ENCODE assay signal across 21 cellular contexts in the genomic region with DNA sequence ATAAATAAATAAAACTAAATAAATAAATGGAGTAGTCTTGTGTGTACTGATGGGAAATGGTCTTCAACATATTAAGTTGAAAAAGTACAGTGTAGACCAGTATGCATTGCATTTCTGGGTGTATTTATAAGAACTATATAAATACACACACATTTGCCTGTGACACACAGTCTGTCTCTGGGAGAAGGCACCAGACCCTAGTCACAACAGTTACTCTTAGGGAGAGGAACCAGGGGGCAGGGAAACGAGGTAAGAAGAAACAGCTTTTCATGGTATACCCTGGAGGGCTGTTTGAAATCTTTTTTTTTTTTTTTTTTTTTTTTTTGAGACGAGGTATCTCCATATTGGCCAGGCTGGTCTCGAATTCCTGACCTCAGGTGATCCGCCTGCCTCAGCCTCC. TPM values are rescaled to one million over a fixed set of nuclear protein-coding genes. Genes with fewer than 3 reads are reported as not detected.
DNase-seq lines count a peak whose midpoint lies in the region; ATAC-seq and TF ChIP-seq lines count a peak whose summit lies in the region.
"Had no signal": no experiment of that assay in that cellular context is flagged by ENCODE, and none has a peak within 500 bp of the region (broad histone marks: within the 10 kb centered on the region; RNA-seq: fewer than 3 reads in every experiment).

No MANE protein-coding gene starts in this region.

- H3K27me3 ChIP-seq in BLaER1, result no peaks in the 10 kb centered on the region
- H3K27me3 ChIP-seq in CD8-positive, alpha-beta memory T cell (ENCODE audit: insufficient read depth, low read length, poor library complexity, severe bottlenecking), result no peaks in the 10 kb centered on the region
- no peaks in the 10 kb centered on the region for H3K27me3 ChIP-seq in OCI-LY1 (ENCODE audit: insufficient read depth, low read length)
- no peaks in the 10 kb centered on the region for H3K27me3 ChIP-seq in MG63

- H3K4me1 Mint-ChIP-seq in CD8-positive, alpha-beta memory T cell, result peaks cover 23 to 35% (median 30%) of the 10 kb centered on the region in 3 donors
- peaks cover 31% of the 10 kb centered on the region for H3K4me1 Mint-ChIP-seq in T-helper 17 cell
- H3K4me1 Mint-ChIP-seq in type B pancreatic cell (ENCODE audit: unreplicated experiment), result peaks cover 17% of the 10 kb centered on the region

- peak overlapping the region; percentile 94 for H3K27ac ChIP-seq in BLaER1
- H3K27ac ChIP-seq in CD8-positive, alpha-beta memory T cell (ENCODE audit: low read depth, low read length), result no peak overlapping the region
- H3K27ac ChIP-seq in OCI-LY1 (ENCODE audit: low read depth, low read length, poor library complexity, severe bottlenecking), result peak overlapping the region; percentile 98

- H3K4me3 Mint-ChIP-seq in CD8-positive, alpha-beta memory T cell, result no peak overlapping the region
- no peak overlapping the region for H3K4me3 Mint-ChIP-seq in T-helper 17 cell
- no peak overlapping the region for H3K4me3 Mint-ChIP-seq in type B pancreatic cell
- H3K4me3 Mint-ChIP-seq: CD14-positive monocyte, HFFc6 had no signal

- no peak for TF ChIP-seq CTCF in OCI-LY1 (IDR thresholded peaks at IDR 0.05; ENCODE audit: low read length)
- TF ChIP-seq CTCF in type B pancreatic cell (conservative IDR thresholded peaks at IDR 0.05), result no peak

- H2AFZ ChIP-seq in OCI-LY1 (ENCODE audit: low read length), result no peak overlapping the region

- H3K36me3 ChIP-seq in BLaER1, result no peaks in the 10 kb centered on the region
- no peaks in the 10 kb centered on the region for H3K36me3 ChIP-seq in CD8-positive, alpha-beta memory T cell (ENCODE audit: insufficient read depth, low read length)
- peaks cover 9% of the 10 kb centered on the region; the same call in 1 of the 2 replicates for H3K36me3 ChIP-seq in OCI-LY1 (ENCODE audit: insufficient read depth, low read length)
- H3K36me3 ChIP-seq in MG63, result no peaks in the 10 kb centered on the region

- H3K9me2 ChIP-seq in OCI-LY1 (ENCODE audit: low read depth, low read length), result no peaks in the 10 kb centered on the region

- H4K20me1 ChIP-seq in BLaER1 (peaks cover 14% of the 10 kb centered on the region), OCI-LY1 (ENCODE audit: insufficient read depth, low read length) (no peaks in the 10 kb centered on the region)

- peaks cover 8% of the 10 kb centered on the region; the same call in 1 of the 2 replicates for H3F3A ChIP-seq in OCI-LY1 (ENCODE audit: insufficient read depth, low read length)

- H3K36me3 Mint-ChIP-seq in CD8-positive, alpha-beta memory T cell, result peaks cover 0 to 3% (median 0%) of the 10 kb centered on the region in 3 donors
- H3K36me3 Mint-ChIP-seq in T-helper 17 cell (ENCODE audit: low read depth) (no peaks in the 10 kb centered on the region), type B pancreatic cell (no peaks in the 10 kb centered on the region)
- H3K36me3 Mint-ChIP-seq: CD14-positive monocyte had no signal

- H3K4me2 ChIP-seq in BLaER1 (peak overlapping the region; percentile 94), OCI-LY1 (ENCODE audit: low read length) (no peak overlapping the region)

- CTCF ChIA-PET in CD8-positive, alpha-beta memory T cell (lab: Charles Lee), result interaction anchor here (3.3 to 5.8 kb wide), 2 partner anchors 9 to 16 kb away, joined by 14 to 31 read pairs; no protein-coding TSS in a partner anchor

- POLR2A ChIA-PET in CD8-positive, alpha-beta memory T cell (lab: Charles Lee), result interaction anchor here (0.6 kb wide), 2 partner anchors 25 to 626 kb away, joined by 4 to 8 read pairs; no protein-coding TSS in a partner anchor

- H3K9me3 Mint-ChIP-seq in CD8-positive, alpha-beta memory T cell, result no peaks in the 10 kb centered on the region
- H3K9me3 Mint-ChIP-seq in type B pancreatic cell, result no peaks in the 10 kb centered on the region
- H3K9me3 Mint-ChIP-seq: CD14-positive monocyte, HFFc6 had no signal

- H3K27me3 Mint-ChIP-seq in CD8-positive, alpha-beta memory T cell, result peaks cover 0 to 1% of the 10 kb centered on the region in 2 donors
- no peaks in the 10 kb centered on the region for H3K27me3 Mint-ChIP-seq in T-helper 17 cell
- H3K27me3 Mint-ChIP-seq in type B pancreatic cell, result no peaks in the 10 kb centered on the region

- H3K4me1 ChIP-seq in BLaER1 (peaks cover 90% of the 10 kb centered on the region), OCI-LY1 (ENCODE audit: insufficient read depth, low read length, severe bottlenecking) (peaks cover 76% of the 10 kb centered on the region)
- peaks cover 31% of the 10 kb centered on the region for H3K4me1 ChIP-seq in CD8-positive, alpha-beta memory T cell (ENCODE audit: insufficient read depth, low read length)

- H3K27ac Mint-ChIP-seq in CD8-positive, alpha-beta memory T cell, result peak overlapping the region in 5 of 8 donors; percentile 46 to 84 (median 69)
- H3K27ac Mint-ChIP-seq in T-helper 17 cell (peak overlapping the region; percentile 93), type B pancreatic cell (no peak overlapping the region)
- H3K27ac Mint-ChIP-seq: CD14-positive monocyte, HFFc6 had no signal

- no peak overlapping the region for H3K9ac ChIP-seq in BLaER1
- no peak overlapping the region for H3K9ac ChIP-seq in OCI-LY1 (ENCODE audit: low read length)

- DNase-seq in CD8-positive, alpha-beta memory T cell, result no peak
- DNase-seq in T-helper 17 cell, result no peak
- DNase-seq in NCI-H226, result no peak
- DNase-seq in type B pancreatic cell (ENCODE audit: extremely low spot score, unreplicated experiment), result no peak
- no peak for DNase-seq in MG63
- DNase-seq: Caco-2, DMS153, DMS79 treated with DMSO at 0.1 percent for 48 hours, EL, GOT3, H7, HFFc6, KG1 had no signal

- ATAC-seq in T-helper 17 cell (no peak), HG02610 (IDR thresholded peaks at IDR 0.05; ENCODE audit: unreplicated experiment) (no peak)
- ATAC-seq: GM12878, HCT116, HepG2 had no signal

- peaks cover 22% of the 10 kb centered on the region for H3K79me2 ChIP-seq in OCI-LY1 (ENCODE audit: insufficient read depth, low read length)

- no peak overlapping the region for H3K4me3 ChIP-seq in BLaER1
- H3K4me3 ChIP-seq in CD8-positive, alpha-beta memory T cell (ENCODE audit: low read length), result no peak overlapping the region
- H3K4me3 ChIP-seq in OCI-LY1 (ENCODE audit: low read depth, low read length, poor library complexity, severe bottlenecking), result no peak overlapping the region
- no peak overlapping the region for H3K4me3 ChIP-seq in MG63
- H3K4me3 ChIP-seq: GM12878 had no signal

- H3K9me3 ChIP-seq in BLaER1, result no peaks in the 10 kb centered on the region
- no peaks in the 10 kb centered on the region for H3K9me3 ChIP-seq in CD8-positive, alpha-beta memory T cell (ENCODE audit: low read length)
- no peaks in the 10 kb centered on the region for H3K9me3 ChIP-seq in OCI-LY1 (ENCODE audit: low read length)
- H3K9me3 ChIP-seq in T-helper 17 cell (ENCODE audit: control insufficient read depth, low read length, poor library complexity, severe bottlenecking), result no peaks in the 10 kb centered on the region
- H3K9me3 ChIP-seq in MG63, result no peaks in the 10 kb centered on the region
- H3K9me3 ChIP-seq: Caco-2 had no signal

RNA-seq across cellular contexts. Expression of gene S1PR2, which starts 2.8 kb away (rescaled TPM):
- 10 to 100 TPM; 18.4 to 19.9 TPM for total RNA-seq in CD8-positive, alpha-beta memory T cell
- 2.2 TPM for polyA plus RNA-seq in CD8-positive, alpha-beta memory T cell
- 10 to 100 TPM; 14.2 to 18.1 TPM for total RNA-seq in T-helper 17 cell
- total RNA-seq in type B pancreatic cell (ENCODE audit: low replicate concordance), result 8.0 and 23.3 TPM in 2 replicates
- 14.0 and 14.6 TPM in 2 replicates for total RNA-seq in MG63 (2014; rRNA removed; shearing (Covaris generic); ENCODE audit: low replicate concordance)

RNA-seq across cellular contexts. Expression of gene MRPL4, which starts 18.1 kb away (rescaled TPM):
- total RNA-seq in CD8-positive, alpha-beta memory T cell, result 100 to 1,000 TPM; 149 to 152 TPM
- polyA plus RNA-seq in CD8-positive, alpha-beta memory T cell, result 42.8 TPM
- total RNA-seq in T-helper 17 cell (10 to 100 TPM; 33.8 to 44.2 TPM), type B pancreatic cell (ENCODE audit: low replicate concordance) (67.3 and 68.0 TPM in 2 replicates)
- total RNA-seq in MG63 (2014; rRNA removed; shearing (Covaris generic); ENCODE audit: low replicate concordance), result 188 and 218 TPM in 2 replicates

RNA-seq across cellular contexts. Expression of gene ICAM1, which starts 37.0 kb away (rescaled TPM):
- total RNA-seq in CD8-positive, alpha-beta memory T cell, result 10 to 100 TPM; 65.8 to 66.8 TPM
- 13.1 TPM for polyA plus RNA-seq in CD8-positive, alpha-beta memory T cell
- total RNA-seq in T-helper 17 cell (10 to 100 TPM; 18.7 to 28.1 TPM), type B pancreatic cell (ENCODE audit: low replicate concordance) (3.3 and 3.6 TPM in 2 replicates)
- 3.8 and 5.1 TPM in 2 replicates for total RNA-seq in MG63 (2014; rRNA removed; shearing (Covaris generic); ENCODE audit: low replicate concordance)
- total RNA-seq: A172 had no signal

RNA-seq across cellular contexts. Expression of gene DNMT1, which starts 39.2 kb away (rescaled TPM):
- total RNA-seq in CD8-positive, alpha-beta memory T cell, result 100 to 1,000 TPM; 307 to 325 TPM
- polyA plus RNA-seq in CD8-positive, alpha-beta memory T cell, result 142 TPM
- total RNA-seq in T-helper 17 cell (100 to 1,000 TPM; 204 to 229 TPM), type B pancreatic cell (ENCODE audit: low replicate concordance) (85.0 and 167 TPM in 2 replicates)
- total RNA-seq in MG63 (2014; rRNA removed; shearing (Covaris generic); ENCODE audit: low replicate concordance), result 73.4 and 138 TPM in 2 replicates

RNA-seq across cellular contexts. Expression of gene ICAM4, which starts 52.8 kb away (rescaled TPM):
- total RNA-seq in CD8-positive, alpha-beta memory T cell, result under 1 TPM; 0.15 to 0.33 TPM
- polyA plus RNA-seq in CD8-positive, alpha-beta memory T cell, result 0.95 TPM
- 1 to 10 TPM in 1 of 2 donors, under 1 TPM in 1; 0.94 to 1.6 TPM for total RNA-seq in T-helper 17 cell
- 2.8 and 5.3 TPM in 2 replicates for total RNA-seq in type B pancreatic cell (ENCODE audit: low replicate concordance)
- total RNA-seq in MG63 (2014; rRNA removed; shearing (Covaris generic); ENCODE audit: low replicate concordance), result not detected in 2 replicates
